In genomic region chrX:119150163-119151135, GRCh38 we compare ENCODE assay signal across 23 cellular contexts. TPM values are rescaled to one million over a fixed set of nuclear protein-coding genes. Genes with fewer than 3 reads are reported as not detected.
"Had no signal": no experiment of that assay in that cellular context is flagged by ENCODE, and none has a peak within 500 bp of the region (broad histone marks: within the 10 kb centered on the region; RNA-seq: fewer than 3 reads in every experiment).

No MANE protein-coding gene starts in this region.

- H3K4me3 ChIP-seq: body of pancreas, esophagus squamous epithelium, hepatocyte, lower lobe of right lung, neural progenitor cell, pancreas had no signal

- H3K9ac ChIP-seq: neural progenitor cell had no signal

- H2AFZ ChIP-seq: hepatocyte, neural progenitor cell had no signal

- ATAC-seq: activated CD8-positive, alpha-beta T cell treated with anti-CD3 and anti-CD28 coated beads, Interleukin-2, amount 10 ng/mL, durations not matched to agents 7 days and 5 days; body of pancreas; lower lobe of right lung; pancreas; stimulated activated naive CD8-positive, alpha-beta T cell treated with anti-CD3 and anti-CD28 coated beads, Interleukin-15, Interleukin-2, amounts not matched to agents 100 U/mL and 50 U/mL, for 24 hours; T-helper 17 cell had no signal

- DNase-seq: activated CD4-positive, alpha-beta T cell treated with anti-CD3 and anti-CD28 coated beads, Interleukin-2, amount 10 ng/mL, durations not matched to agents 24 days and 14 days; activated CD4-positive, CD25-positive, alpha-beta regulatory T cell; activated CD8-positive, alpha-beta memory T cell treated with anti-CD3 and anti-CD28 coated beads, Interleukin-2, amount 50 U/mL, for 4 hours; activated CD8-positive, alpha-beta T cell treated with anti-CD3 and anti-CD28 coated beads, Interleukin-2, amount 10 ng/mL, durations not matched to agents 7 days and 5 days; activated effector memory CD4-positive, alpha-beta T cell treated with anti-CD3 and anti-CD28 coated beads, Interleukin-2, amount 50 U/mL, for 16 hours; activated T-cell treated with anti-CD3 and anti-CD28 coated beads, Interleukin-2, amount 50 U/mL, for 48 hours; body of pancreas; central memory CD4-positive, alpha-beta T cell; cortex of kidney; effector CD8-positive, alpha-beta T cell; esophagus squamous epithelium; lower lobe of right lung; retina; small intestine; stimulated activated naive CD8-positive, alpha-beta T cell treated with anti-CD3 and anti-CD28 coated beads, Interleukin-15, Interleukin-2, amounts not matched to agents 100 U/mL and 50 U/mL, for 24 hours; T-helper 17 cell had no signal

- H3K4me2 ChIP-seq: hepatocyte, neural progenitor cell had no signal

- H3K4me1 ChIP-seq: body of pancreas, esophagus squamous epithelium, lower lobe of right lung, neural progenitor cell, pancreas had no signal

- H3K36me3 ChIP-seq: esophagus squamous epithelium, lower lobe of right lung, neural progenitor cell, pancreas had no signal

- H3K27me3 ChIP-seq: body of pancreas, esophagus squamous epithelium, hepatocyte, neural progenitor cell, pancreas had no signal

- H3K27ac ChIP-seq: body of pancreas, esophagus squamous epithelium, hepatocyte, lower lobe of right lung, neural progenitor cell, pancreas had no signal

- H3K9me3 ChIP-seq: body of pancreas, esophagus squamous epithelium, lower lobe of right lung, pancreas had no signal

- H3K79me2 ChIP-seq: hepatocyte had no signal

RNA-seq across cellular contexts. Expression of gene KIAA1210, which starts 22.8 kb away (rescaled TPM):
- total RNA-seq: activated CD4-positive, alpha-beta T cell treated with anti-CD3 and anti-CD28 coated beads, Interleukin-2, amount 10 ng/mL, durations not matched to agents 24 days and 14 days; activated CD8-positive, alpha-beta T cell treated with anti-CD3 and anti-CD28 coated beads, Interleukin-2, amount 10 ng/mL, durations not matched to agents 7 days and 5 days; body of pancreas; endothelial cell of umbilical vein; esophagus squamous epithelium; fibroblast of villous mesenchyme; glomerular endothelial cell; kidney epithelial cell; lower lobe of right lung; T-helper 17 cell had no signal
- polyA plus RNA-seq: endothelial cell of umbilical vein, hepatocyte, pancreas, small intestine had no signal
